ENCODE assay signal across 22 cellular contexts in genomic region chr1:208068908-208069307, GRCh38.
DNase-seq lines count a peak whose midpoint lies in the region; ATAC-seq, FAIRE-seq and TF ChIP-seq lines count a peak whose summit lies in the region.
"Had no signal": no experiment of that assay in that cellular context is flagged by ENCODE, and none has a peak within 500 bp of the region (broad histone marks: within the 10 kb centered on the region; RNA-seq: fewer than 3 reads in every experiment).

No MANE protein-coding gene starts in this region.

- POLR2A ChIA-PET in H1 (lab: Charles Lee; ENCODE audit: partially characterized antibody), result interaction anchor here (0.7 kb wide), 2 partner anchors 9 to 12 kb away, joined by 3 read pairs; no protein-coding TSS in a partner anchor

- H2AK5ac ChIP-seq in H1 (ENCODE audit: low read depth, low read length), result no peak overlapping the region

- WGBS in H1 (ENCODE audit: extremely low coverage in 1 of 2, insufficient coverage in 1 of 2, insufficient read length in 1 of 2, insufficient replicate concordance in 2 of 2, low coverage in 1 of 2, low lambda C conversion rate in 2 of 2, missing lambda C conversion rate in 1 of 2), 2 experiments, result 92% methylated on average over 3 of the region's 3 CpGs; no CpG with 5 or more reads in 1 of the 2 experiments

- H3K9ac ChIP-seq in H1 (replicated peaks in 1 of 4; ENCODE audit: extremely low read depth in 1 of 4, low read depth in 3 of 4, low read length in 3 of 4), result no peak overlapping the region

- H3K36me3 ChIP-seq in WERI-Rb-1, result no peaks in the 10 kb centered on the region
- H3K36me3 ChIP-seq in H1 (ENCODE audit: control insufficient read depth in 2 of 4, insufficient read depth in 4 of 4, low read length in 3 of 4), result no peaks in the 10 kb centered on the region

- H3K4me2 ChIP-seq in H1 (ENCODE audit: insufficient read depth in 1 of 2, low read depth in 2 of 2, low read length in 2 of 2), result no peak overlapping the region

- FAIRE-seq in H1 (lab: Jason Lieb, UNC), result no peak
- FAIRE-seq: GM12891, GM19239, HepG2 had no signal

- H3K27me3 Mint-ChIP-seq in nephron progenitor cell (ENCODE audit: low read depth, poor library complexity), result peaks cover 16% of the 10 kb centered on the region
- H3K27me3 Mint-ChIP-seq in type B pancreatic cell, result no peaks in the 10 kb centered on the region

- no peak overlapping the region for H3K4ac ChIP-seq in H1 (replicated peaks; ENCODE audit: insufficient read length, low read depth, low read length)

- H3K23me2 ChIP-seq in H1 (ENCODE audit: low read depth, low read length), result no peaks in the 10 kb centered on the region

- H3K4me3 ChIP-seq in WERI-Rb-1 (ENCODE audit: low read depth, low read length), result no peak overlapping the region
- H3K4me3 ChIP-seq in H1 (ENCODE audit: extremely low read depth in 1 of 4, insufficient read depth in 2 of 4, low read depth in 3 of 4, low read length in 4 of 4), result no peak overlapping the region
- H3K4me3 ChIP-seq: Peyer's patch had no signal

- no peak overlapping the region for H2AFZ ChIP-seq in H1 (ENCODE audit: low read length)

- no peak overlapping the region for H4K5ac ChIP-seq in H1 (ENCODE audit: insufficient read length, low read depth, low read length)

- 0 out of 2 replicates have a peak overlapping the region, but pooled peaks have one; percentile 32 for H4K8ac ChIP-seq in H1 (ENCODE audit: extremely low read depth, insufficient read depth, low read length)

- H3K79me2 ChIP-seq in H1 (ENCODE audit: control insufficient read depth in 1 of 2, insufficient read depth in 2 of 2, low read length in 2 of 2), result no peaks in the 10 kb centered on the region

- no peak for TF ChIP-seq EP300 in H1 (IDR thresholded peaks at IDR 0.05; ENCODE audit: borderline replicate concordance in 1 of 2, low read depth in 2 of 2, low read length in 2 of 2)

- H3K79me1 ChIP-seq in H1 (ENCODE audit: low read depth, low read length), result no peaks in the 10 kb centered on the region

- H3K9me3 Mint-ChIP-seq in nephron progenitor cell (peaks cover under 1% of the 10 kb centered on the region), type B pancreatic cell (no peaks in the 10 kb centered on the region)
- H3K9me3 Mint-ChIP-seq: CD14-positive monocyte had no signal

- H3K27ac Mint-ChIP-seq in nephron progenitor cell, result peak overlapping the region; percentile 7
- H3K27ac Mint-ChIP-seq in type B pancreatic cell, result peak overlapping the region; percentile 15

- TF ChIP-seq CTCF in WERI-Rb-1 (IDR thresholded peaks at IDR 0.05; ENCODE audit: low read depth, low read length) (no peak), H1 (IDR thresholded peaks at IDR 0.05; ENCODE audit: control extremely low read depth in 1 of 3, insufficient read depth in 1 of 3, low read depth in 1 of 3, low read length in 3 of 3) (no peak), nephron progenitor cell (IDR thresholded peaks at IDR 0.05) (no peak), type B pancreatic cell (conservative IDR thresholded peaks at IDR 0.05) (no peak)

- H3K4me3 Mint-ChIP-seq in nephron progenitor cell (no peak overlapping the region), type B pancreatic cell (no peak overlapping the region)
- H3K4me3 Mint-ChIP-seq: CD14-positive monocyte had no signal

- no peak for TF ChIP-seq POLR2A in H1 (IDR thresholded peaks at IDR 0.05; ENCODE audit: control extremely low read depth in 1 of 2, low read depth in 2 of 2, low read length in 2 of 2)

- no peak overlapping the region for H2BK120ac ChIP-seq in H1 (replicated peaks; ENCODE audit: low read depth, low read length)

- no peak overlapping the region for H3K18ac ChIP-seq in H1 (ENCODE audit: extremely low read depth, low read length)

- H2BK20ac ChIP-seq in H1 (ENCODE audit: low read length), result no peak overlapping the region

- H3K27ac ChIP-seq in WERI-Rb-1 (no peak overlapping the region), H1 (ENCODE audit: low read depth, low read length) (no peak overlapping the region)
- H3K27ac ChIP-seq: Peyer's patch had no signal

- H3K36me3 Mint-ChIP-seq in nephron progenitor cell (ENCODE audit: low read depth) (peaks cover 46% of the 10 kb centered on the region), type B pancreatic cell (peaks cover 52% of the 10 kb centered on the region)
- H3K36me3 Mint-ChIP-seq: CD14-positive monocyte had no signal

- H4K20me1 ChIP-seq in H1 (replicated peaks in 1 of 2; ENCODE audit: control insufficient read depth in 1 of 2, insufficient read depth in 2 of 2, low read length in 2 of 2), result no peaks in the 10 kb centered on the region

- H2BK12ac ChIP-seq in H1 (ENCODE audit: low read depth, low read length), result no peak overlapping the region

- peaks cover 52% of the 10 kb centered on the region for H3K4me1 Mint-ChIP-seq in nephron progenitor cell
- peaks cover 24% of the 10 kb centered on the region for H3K4me1 Mint-ChIP-seq in type B pancreatic cell (ENCODE audit: unreplicated experiment)

- H3K27me3 ChIP-seq in WERI-Rb-1 (ENCODE audit: insufficient read depth, low read depth, severe bottlenecking) (no peaks in the 10 kb centered on the region), H1 (replicated peaks in 1 of 4; ENCODE audit: control insufficient read depth in 3 of 4, extremely low read depth in 1 of 4, insufficient read depth in 3 of 4, low read length in 3 of 4) (no peaks in the 10 kb centered on the region)
- H3K27me3 ChIP-seq: Peyer's patch had no signal

- no peaks in the 10 kb centered on the region; a peak in 1 of 7 replicates for H3K4me1 ChIP-seq in H1 (replicated peaks in 1 of 4; ENCODE audit: control insufficient read depth in 3 of 4, insufficient read depth in 4 of 4, low read length in 3 of 4)
- H3K4me1 ChIP-seq: Peyer's patch had no signal

- no peak for TF ChIP-seq RAD21 in H1 (IDR thresholded peaks at IDR 0.05 in 1 of 2, conservative IDR thresholded peaks at IDR 0.05 in 1 of 2; ENCODE audit: low read depth in 2 of 2, low read length in 2 of 2)

- H2BK5ac ChIP-seq in H1 (ENCODE audit: low read depth, low read length), result no peak overlapping the region

- ATAC-seq in GM21447 (IDR thresholded peaks at IDR 0.05; ENCODE audit: unreplicated experiment) (no peak), GM18519 (IDR thresholded peaks at IDR 0.05; ENCODE audit: low FRiP score, unreplicated experiment) (no peak)
- ATAC-seq: HepG2 had no signal

- H3K56ac ChIP-seq in H1 (replicated peaks; ENCODE audit: insufficient read length, low read depth, low read length), result no peak overlapping the region

- H3K9me3 ChIP-seq in WERI-Rb-1 (ENCODE audit: severe bottlenecking) (no peaks in the 10 kb centered on the region), H1 (ENCODE audit: insufficient read depth in 2 of 2, low read depth in 1 of 2, low read length in 1 of 2) (no peaks in the 10 kb centered on the region)
- H3K9me3 ChIP-seq: Peyer's patch had no signal

- no peak overlapping the region for H3K14ac ChIP-seq in H1 (ENCODE audit: insufficient read length)

- no peak overlapping the region for H3K23ac ChIP-seq in H1 (ENCODE audit: insufficient read length)

- DNase-seq in WERI-Rb-1, result peak; percentile 69
- DNase-seq in H1 (ENCODE audit: low read depth in 1 of 2, low spot score in 2 of 2), result no peak
- no peak for DNase-seq in nephron progenitor cell
- no peak for DNase-seq in type B pancreatic cell (ENCODE audit: extremely low spot score, unreplicated experiment)
- DNase-seq in NK-92 treated with Interleukin-12 subunit alpha and Interleukin-12 subunit beta, amount 100 ng/mL, for 24 hours (lab: John Stamatoyannopoulos, UW), result no peak
- DNase-seq: Calu3, GF-D8, H7, Karpas-422, NCI-H1436 treated with DMSO at 0.1 percent for 48 hours, NCI-H187 treated with DMSO at 0.1 percent for 48 hours, NCI-H524, NCI-H774, OCI-M1, Peyer's patch, SHP77 treated with DMSO at 0.1 percent for 48 hours had no signal

- no peak overlapping the region for H2BK15ac ChIP-seq in H1 (ENCODE audit: low read length)

- no peak overlapping the region for H4K91ac ChIP-seq in H1 (replicated peaks; ENCODE audit: insufficient read length, low read length)

- CTCF ChIA-PET in H1 (lab: Charles Lee; ENCODE audit: partially characterized antibody), result interaction anchor here (0.7 to 10.3 kb wide), 7 partner anchors 11 to 176 kb away, joined by 3 to 63 read pairs (median 6); partner anchors contain the start of gene PLXNA2

TF ChIP-seq in H1, 55 proteins besides CTCF, POLR2A, EP300 and RAD21 (continues in another document):
- TF ChIP-seq HDAC2 (IDR thresholded peaks at IDR 0.05; ENCODE audit: borderline replicate concordance in 1 of 2, low read depth in 2 of 2, low read length in 2 of 2) (no peak), USF2 (IDR thresholded peaks at IDR 0.05; ENCODE audit: low read length) (no peak), NANOG (IDR thresholded peaks at IDR 0.05; ENCODE audit: insufficient read depth, low read depth, low read length, poor library complexity, severe bottlenecking) (no peak), CHD2 (IDR thresholded peaks at IDR 0.05; ENCODE audit: low read length) (no peak)
